Comparison of ENCODE assay signal across 1 cellular context in genomic region chr6:12751694-12752304, GRCh38.
TF ChIP-seq lines count a peak whose summit lies in the region.

No MANE protein-coding gene starts in this region.

TF ChIP-seq in HepG2, 621 proteins besides CTCF, POLR2A, EP300 and RAD21 (continued from another document and continues in another):
- TF ChIP-seq AFF4 (CRISPR knock-in tag; IDR thresholded peaks at IDR 0.05) (no peak), CENPBD1 (CRISPR knock-in tag; IDR thresholded peaks at IDR 0.05; ENCODE audit: borderline replicate concordance, low read depth) (no peak), YEATS2 (CRISPR knock-in tag; IDR thresholded peaks at IDR 0.05; ENCODE audit: borderline replicate concordance) (peak; percentile 37; the same call in 1 of the 2 replicates), ZSCAN25 (CRISPR knock-in tag; IDR thresholded peaks at IDR 0.05) (no peak), ZNF670 (CRISPR knock-in tag; IDR thresholded peaks at IDR 0.05; ENCODE audit: borderline replicate concordance) (no peak), ZNF512 (CRISPR knock-in tag; IDR thresholded peaks at IDR 0.05) (no peak), ZNF557 (CRISPR knock-in tag; IDR thresholded peaks at IDR 0.05) (0 out of 2 replicates have a peak, but pooled peaks have one; percentile 82), PHF21A (CRISPR knock-in tag; IDR thresholded peaks at IDR 0.05) (no peak), ZHX2 (IDR thresholded peaks at IDR 0.05; ENCODE audit: low read depth) (no peak), ZHX2 (CRISPR knock-in tag; IDR thresholded peaks at IDR 0.05; ENCODE audit: borderline replicate concordance) (no peak), ARNT2 (CRISPR knock-in tag; IDR thresholded peaks at IDR 0.05; ENCODE audit: low read depth) (no peak), PRDM4 (CRISPR knock-in tag; IDR thresholded peaks at IDR 0.05; ENCODE audit: borderline replicate concordance) (no peak), RBAK (CRISPR knock-in tag; IDR thresholded peaks at IDR 0.05) (no peak), CAMTA2 (CRISPR knock-in tag; IDR thresholded peaks at IDR 0.05; ENCODE audit: borderline replicate concordance) (no peak), ZNF20 (CRISPR knock-in tag; IDR thresholded peaks at IDR 0.05) (no peak), NONO (IDR thresholded peaks at IDR 0.05) (no peak), NONO (CRISPR knock-in tag; conservative IDR thresholded peaks at IDR 0.05) (no peak), ZNF558 (CRISPR knock-in tag; IDR thresholded peaks at IDR 0.05; ENCODE audit: borderline replicate concordance) (no peak), ZMYM2 (CRISPR knock-in tag; IDR thresholded peaks at IDR 0.05) (no peak), ZBTB26 (CRISPR knock-in tag; IDR thresholded peaks at IDR 0.05; ENCODE audit: borderline replicate concordance) (peak; percentile 78; the same call in 1 of the 2 replicates), BRCA1 (CRISPR knock-in tag; IDR thresholded peaks at IDR 0.05) (peak; percentile 77; the same call in 1 of the 2 replicates), SRSF4 (IDR thresholded peaks at IDR 0.05; ENCODE audit: low read depth, low read length, poor library complexity, severe bottlenecking) (no peak), HOXA9 (CRISPR knock-in tag; IDR thresholded peaks at IDR 0.05; ENCODE audit: borderline replicate concordance) (no peak), RARA (CRISPR knock-in tag; IDR thresholded peaks at IDR 0.05) (peak; percentile 60), WIZ (CRISPR knock-in tag; IDR thresholded peaks at IDR 0.05) (peak; percentile 73; the same call in 1 of the 2 replicates), ZSCAN5A (CRISPR knock-in tag; IDR thresholded peaks at IDR 0.05; ENCODE audit: borderline replicate concordance) (no peak), CERS6 (CRISPR knock-in tag; IDR thresholded peaks at IDR 0.05) (no peak), NFAT5 (CRISPR knock-in tag; IDR thresholded peaks at IDR 0.05) (peak; percentile 51; the same call in 1 of the 2 replicates), NPAS2 (CRISPR knock-in tag; IDR thresholded peaks at IDR 0.05; ENCODE audit: borderline replicate concordance) (no peak), ZNF678 (CRISPR knock-in tag; IDR thresholded peaks at IDR 0.05) (no peak), CHD4 (IDR thresholded peaks at IDR 0.05; ENCODE audit: borderline replicate concordance, low read length) (no peak), LCORL (IDR thresholded peaks at IDR 0.05) (no peak), LCORL (CRISPR knock-in tag; IDR thresholded peaks at IDR 0.05) (no peak)
